ENCODE assay signal across 1 cellular context in genomic region chr3:9915252-9916141, GRCh38.
TF ChIP-seq lines count a peak whose summit lies in the region.

No MANE protein-coding gene starts in this region.

TF ChIP-seq in HepG2, 621 proteins besides CTCF, POLR2A, EP300 and RAD21 (continues in another document):
- TF ChIP-seq KIAA2018 (CRISPR knock-in tag; IDR thresholded peaks at IDR 0.05; ENCODE audit: borderline replicate concordance) (no peak), ZFP82 (CRISPR knock-in tag; IDR thresholded peaks at IDR 0.05; ENCODE audit: borderline replicate concordance) (peak; percentile 93; the same call in 1 of the 2 replicates), ELK4 (CRISPR knock-in tag; IDR thresholded peaks at IDR 0.05; ENCODE audit: borderline replicate concordance) (no peak), GATAD2A (CRISPR knock-in tag; IDR thresholded peaks at IDR 0.05) (peak; percentile 36; the same call in 1 of the 2 replicates), TFE3 (CRISPR knock-in tag; IDR thresholded peaks at IDR 0.05) (peak; percentile 62; the same call in 1 of the 2 replicates), ZNF777 (CRISPR knock-in tag; IDR thresholded peaks at IDR 0.05) (peak; percentile 67; the same call in 1 of the 2 replicates), ZNF639 (CRISPR knock-in tag; conservative IDR thresholded peaks at IDR 0.05) (0 out of 2 replicates have a peak, but pooled peaks have one; percentile 29), TARDBP (CRISPR knock-in tag; IDR thresholded peaks at IDR 0.05) (peak; percentile 59; the same call in 1 of the 2 replicates), TFDP2 (CRISPR knock-in tag; IDR thresholded peaks at IDR 0.05) (peak; percentile 91), KMT2B (CRISPR knock-in tag; IDR thresholded peaks at IDR 0.05) (peak; percentile 80; the same call in 1 of the 2 replicates), ZNF503 (CRISPR knock-in tag; IDR thresholded peaks at IDR 0.05) (peak; percentile 21; the same call in 1 of the 2 replicates), LCORL (IDR thresholded peaks at IDR 0.05) (no peak), LCORL (CRISPR knock-in tag; IDR thresholded peaks at IDR 0.05) (no peak), ZNF691 (CRISPR knock-in tag; IDR thresholded peaks at IDR 0.05; ENCODE audit: borderline replicate concordance, low read depth) (peak; percentile 75; the same call in 1 of the 2 replicates), ZNF704 (CRISPR knock-in tag; IDR thresholded peaks at IDR 0.05; ENCODE audit: borderline replicate concordance) (peak; percentile 64; the same call in 1 of the 2 replicates), ZNF232 (CRISPR knock-in tag; IDR thresholded peaks at IDR 0.05; ENCODE audit: borderline replicate concordance) (peak; percentile 77; the same call in 1 of the 2 replicates), ZNF710 (CRISPR knock-in tag; IDR thresholded peaks at IDR 0.05; ENCODE audit: borderline replicate concordance) (no peak), ZNF607 (CRISPR knock-in tag; IDR thresholded peaks at IDR 0.05; ENCODE audit: borderline replicate concordance) (peak; percentile 68; the same call in 1 of the 2 replicates), ISX (CRISPR knock-in tag; conservative IDR thresholded peaks at IDR 0.05) (peak; percentile 36; the same call in 1 of the 2 replicates), SOX6 (IDR thresholded peaks at IDR 0.05) (no peak), SOX6 (CRISPR knock-in tag; IDR thresholded peaks at IDR 0.05) (0 out of 2 replicates have a peak, but pooled peaks have one; percentile 37), HNF4G (IDR thresholded peaks at IDR 0.05; ENCODE audit: borderline replicate concordance, low read depth, low read length) (peak; percentile 14; the same call in 1 of the 2 replicates), HNF4G (CRISPR knock-in tag; IDR thresholded peaks at IDR 0.05; ENCODE audit: borderline replicate concordance, low read depth) (no peak), ZC3H13 (CRISPR knock-in tag; IDR thresholded peaks at IDR 0.05) (peak; percentile 71; the same call in 1 of the 2 replicates), ZSCAN25 (CRISPR knock-in tag; IDR thresholded peaks at IDR 0.05) (peak; percentile 99), TCF12 (IDR thresholded peaks at IDR 0.05) (no peak), TCF12 (CRISPR knock-in tag; IDR thresholded peaks at IDR 0.05) (peak; percentile 90; the same call in 1 of the 2 replicates), SSRP1 (CRISPR knock-in tag; IDR thresholded peaks at IDR 0.05) (no peak), SOX5 (CRISPR knock-in tag; IDR thresholded peaks at IDR 0.05; ENCODE audit: borderline replicate concordance) (0 out of 2 replicates have a peak, but pooled peaks have one; percentile 31), ZNF816 (CRISPR knock-in tag; IDR thresholded peaks at IDR 0.05; ENCODE audit: borderline replicate concordance) (peak; percentile 90; the same call in 1 of the 2 replicates), NAIF1 (CRISPR knock-in tag; IDR thresholded peaks at IDR 0.05; ENCODE audit: borderline replicate concordance) (peak; percentile 79; the same call in 1 of the 2 replicates), SCMH1 (CRISPR knock-in tag; IDR thresholded peaks at IDR 0.05; ENCODE audit: borderline replicate concordance) (no peak), ZNF256 (CRISPR knock-in tag; conservative IDR thresholded peaks at IDR 0.05) (no peak; the same call in 1 of the 2 replicates), NFKB2 (CRISPR knock-in tag; IDR thresholded peaks at IDR 0.05; ENCODE audit: borderline replicate concordance) (peak; percentile 85), TEAD2 (CRISPR knock-in tag; IDR thresholded peaks at IDR 0.05) (peak; percentile 86), TEAD3 (CRISPR knock-in tag; optimal IDR thresholded peaks at IDR 0.05; ENCODE audit: borderline replicate concordance) (peak; percentile 46), MXD1 (CRISPR knock-in tag; IDR thresholded peaks at IDR 0.05) (peak; percentile 63; the same call in 1 of the 2 replicates), SALL1 (CRISPR knock-in tag; IDR thresholded peaks at IDR 0.05) (peak; percentile 81), KLF12 (CRISPR knock-in tag; IDR thresholded peaks at IDR 0.05; ENCODE audit: borderline replicate concordance) (peak; percentile 81; the same call in 1 of the 2 replicates), ZNF768 (CRISPR knock-in tag; IDR thresholded peaks at IDR 0.05) (peak; percentile 48)
